21 cellular contexts compared by ENCODE assay signal in the genomic region with DNA sequence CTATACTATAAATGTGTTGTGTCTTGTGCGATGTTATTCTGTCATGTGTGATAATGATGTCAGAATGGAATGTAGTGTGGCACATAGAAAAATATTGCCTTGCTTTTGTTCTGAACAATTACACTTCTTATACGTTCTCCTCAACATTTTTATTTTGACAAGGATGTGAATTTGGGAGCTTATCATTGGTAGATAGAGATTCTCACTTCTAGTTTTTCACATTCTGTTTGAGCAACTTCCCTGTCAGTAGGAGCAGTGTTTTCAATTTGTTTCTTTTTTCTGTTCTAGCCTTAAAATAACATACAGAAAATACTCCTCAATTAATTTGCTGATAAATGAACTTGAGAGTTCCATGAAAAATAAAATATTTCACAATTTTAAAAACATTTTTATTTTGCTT. TPM values are rescaled to one million over a fixed set of nuclear protein-coding genes. Genes with fewer than 3 reads are reported as not detected.
DNase-seq lines count a peak whose midpoint lies in the region; ATAC-seq, FAIRE-seq and TF ChIP-seq lines count a peak whose summit lies in the region.
"Had no signal": no experiment of that assay in that cellular context is flagged by ENCODE, and none has a peak within 500 bp of the region (broad histone marks: within the 10 kb centered on the region; RNA-seq: fewer than 3 reads in every experiment).

No MANE protein-coding gene starts in this region.

- H3K27me3 ChIP-seq in ACC112 (ENCODE audit: insufficient read depth, low read length), result no peaks in the 10 kb centered on the region
- H3K27me3 ChIP-seq in lower lobe of right lung (ENCODE audit: low read depth), result peaks cover 3% of the 10 kb centered on the region
- H3K27me3 ChIP-seq: BLaER1 had no signal

- H3K4me1 ChIP-seq in ACC112 (ENCODE audit: control insufficient read depth, insufficient read depth, low read length, unreplicated experiment) (no peaks in the 10 kb centered on the region), lower lobe of right lung (no peaks in the 10 kb centered on the region)
- H3K4me1 ChIP-seq: BLaER1 had no signal

- no peaks in the 10 kb centered on the region for H3K36me3 ChIP-seq in ACC112 (ENCODE audit: insufficient read depth, low read length)
- no peaks in the 10 kb centered on the region for H3K36me3 ChIP-seq in lower lobe of right lung
- H3K36me3 ChIP-seq: BLaER1 had no signal

- intact Hi-C loops in lower lobe of right lung (cut with DNase I), result no loop called here

- no peak for TF ChIP-seq POLR2A in GM12891 (IDR thresholded peaks at IDR 0.05; ENCODE audit: low read depth, low read length)

- peak overlapping the region; percentile 48 for H2AFZ ChIP-seq in ACC112 (ENCODE audit: low read length, unreplicated experiment)

- H3K79me2 ChIP-seq in ACC112 (ENCODE audit: control insufficient read depth, insufficient read depth, low read length, unreplicated experiment), result no peaks in the 10 kb centered on the region

- no peak for ATAC-seq in lower lobe of right lung
- ATAC-seq: HCT116, Panc1 had no signal

- H3K4me3 ChIP-seq in ACC112 (ENCODE audit: low read depth, low read length), result no peak overlapping the region
- H3K4me3 ChIP-seq in lower lobe of right lung, result no peak overlapping the region
- H3K4me3 ChIP-seq: BLaER1 had no signal

- no peaks in the 10 kb centered on the region for H3K9me3 ChIP-seq in lower lobe of right lung
- H3K9me3 ChIP-seq: BLaER1 had no signal

- FAIRE-seq in GM12891 (lab: Jason Lieb, UNC), result peak; percentile 59
- FAIRE-seq: A204.1 had no signal

- TF ChIP-seq CTCF in lower lobe of right lung (IDR thresholded peaks at IDR 0.05), result no peak

- DNase-seq in GM12891 (ENCODE audit: insufficient read length, low spot score), result no peak
- peak; percentile 64 for DNase-seq in MV-4-11 (lab: John Stamatoyannopoulos, UW)
- peak; percentile 39 for DNase-seq in foreskin melanocyte
- no peak for DNase-seq in DMS53 (lab: John Stamatoyannopoulos, UW)
- no peak for DNase-seq in stimulated activated naive CD4-positive, alpha-beta T cell (lab: John Stamatoyannopoulos, UW)
- no peak for DNase-seq in lower lobe of right lung
- DNase-seq in ecto neural progenitor cell (ENCODE audit: low spot score), result no peak
- DNase-seq: CD8-positive, alpha-beta memory T cell; GOT3; MM.1S; NCI-H1694 treated with DMSO at 0.1 percent for 48 hours; NCI-H2227 treated with DMSO at 0.1 percent for 48 hours; NCI-H510A treated with DMSO at 0.1 percent for 48 hours; NCI-H774; SW 1271 had no signal

- H3K27ac ChIP-seq in ACC112 (ENCODE audit: low read depth, low read length) (no peak overlapping the region), lower lobe of right lung (no peak overlapping the region)
- H3K27ac ChIP-seq: BLaER1 had no signal

TF ChIP-seq in GM12891, 5 proteins besides CTCF, POLR2A, EP300 and RAD21:
- no peak; the same call in 1 of the 2 replicates for TF ChIP-seq SPI1 (IDR thresholded peaks at IDR 0.05; ENCODE audit: low read depth, low read length)
- TF ChIP-seq POU2F2 (IDR thresholded peaks at IDR 0.05; ENCODE audit: low read depth, low read length), result no peak
- TF ChIP-seq POLR2AphosphoS5 (IDR thresholded peaks at IDR 0.05; ENCODE audit: low read depth, low read length), result no peak
- no peak for TF ChIP-seq PAX5 (IDR thresholded peaks at IDR 0.05; ENCODE audit: insufficient read depth, low read length, severe bottlenecking)
- no peak for TF ChIP-seq TAF1 (IDR thresholded peaks at IDR 0.05; ENCODE audit: low read depth, low read length)

RNA-seq across cellular contexts. Expression of gene SUN3, which starts 17.6 kb away (rescaled TPM):
- not detected for polyA plus RNA-seq in GM12891 (2012; ENCODE audit: low read depth, missing spikeins)
- total RNA-seq in lower lobe of right lung, result not detected
- total RNA-seq: CD8-positive, alpha-beta memory T cell; LHCN-M2 had no signal
- polyA plus RNA-seq: CD8-positive, alpha-beta memory T cell had no signal

RNA-seq across cellular contexts. Expression of gene C7orf57, which starts 24.0 kb away (rescaled TPM):
- polyA plus RNA-seq in GM12891 (2012; ENCODE audit: low read depth, missing spikeins), result not detected
- 1.6 TPM for total RNA-seq in lower lobe of right lung
- polyA plus RNA-seq: CD8-positive, alpha-beta memory T cell had no signal

RNA-seq across cellular contexts. Expression of gene HUS1, which starts 31.9 kb away (rescaled TPM):
- polyA plus RNA-seq in GM12891 (2012; ENCODE audit: low read depth, missing spikeins), result 12.8 TPM
- total RNA-seq in lower lobe of right lung, result 39.2 TPM

Comparison
In these comparisons a context has a peak if more than half of its experiments do, and no peak if none do; other contexts are left out.
1. DNase-seq: peak in MV-4-11 (single experiment) and foreskin melanocyte (single experiment); none in GM12891 (single experiment), DMS53 (single experiment), stimulated activated naive CD4-positive, alpha-beta T cell (0 of 6), lower lobe of right lung (single experiment) and ecto neural progenitor cell (single experiment).